ENCODE assay signal across 15 cellular contexts in genomic region chr7:128148676-128149075, GRCh38.
A peak's percentile ranks its signal among the peaks of the same experiment; 100 is the strongest.
DNase-seq lines count a peak whose midpoint lies in the region; ATAC-seq and TF ChIP-seq lines count a peak whose summit lies in the region.
"Had no signal": no experiment of that assay in that cellular context is flagged by ENCODE, and none has a peak within 500 bp of the region (broad histone marks: within the 10 kb centered on the region; RNA-seq: fewer than 3 reads in every experiment).

No MANE protein-coding gene starts in this region.

- DNase-seq in COR-L47 (lab: John Stamatoyannopoulos, UW) (peak; percentile 30), HT-29 (ENCODE audit: low spot score) (peak; percentile 31), NCI-H226 (peak; percentile 35), esophagus muscularis mucosa (ENCODE audit: extremely low spot score) (peak; percentile 72), NCI-H526 (lab: John Stamatoyannopoulos, UW) (no peak), SK-N-DZ (ENCODE audit: low spot score) (no peak)
- DNase-seq: activated effector memory CD4-positive, alpha-beta T cell treated with Interleukin-2 at 50 U/mL for 16 hours; amygdala; nephron progenitor cell; WERI-Rb-1 had no signal

- no peak for TF ChIP-seq POLR2A in esophagus muscularis mucosa (IDR thresholded peaks at IDR 0.05; ENCODE audit: low read depth)

- no peak overlapping the region for H3K27ac ChIP-seq in esophagus muscularis mucosa (replicated peaks in 1 of 4)
- H3K27ac ChIP-seq: gastroesophageal sphincter, KMS-11, WERI-Rb-1 had no signal

- peaks cover 0 to 46% (median 0%) of the 10 kb centered on the region in 4 donors for H3K27me3 ChIP-seq in esophagus muscularis mucosa

- no peaks in the 10 kb centered on the region for H3K36me3 ChIP-seq in esophagus muscularis mucosa
- H3K36me3 ChIP-seq: gastroesophageal sphincter, WERI-Rb-1 had no signal

- no peak for ATAC-seq in HG03469 (IDR thresholded peaks at IDR 0.05; ENCODE audit: unreplicated experiment)
- ATAC-seq in HG03521 (IDR thresholded peaks at IDR 0.05; ENCODE audit: unreplicated experiment): no peak
- ATAC-seq: gastroesophageal sphincter, Panc1 had no signal

- TF ChIP-seq CTCF in esophagus muscularis mucosa (IDR thresholded peaks at IDR 0.05): no peak

- intact Hi-C loops in esophagus muscularis mucosa (cut with DNase I): no loop called here

- peaks cover 0 to 11% (median 4%) of the 10 kb centered on the region in 4 donors for H3K9me3 ChIP-seq in esophagus muscularis mucosa

- no peak overlapping the region for H3K4me3 ChIP-seq in esophagus muscularis mucosa
- H3K4me3 ChIP-seq: gastroesophageal sphincter had no signal

- WGBS in esophagus muscularis mucosa: 39% methylated on average over 4 of the region's 4 CpGs

- TF ChIP-seq EP300 in esophagus muscularis mucosa (IDR thresholded peaks at IDR 0.05): no peak

- H3K4me1 ChIP-seq in esophagus muscularis mucosa: no peaks in the 10 kb centered on the region
- H3K4me1 ChIP-seq: gastroesophageal sphincter had no signal

Comparison
In these comparisons a context has a peak if more than half of its experiments do, and no peak if none do; other contexts are left out.
1. DNase-seq: peak in COR-L47 (single experiment), HT-29 (single experiment), NCI-H226 (single experiment) and esophagus muscularis mucosa (single experiment); none in NCI-H526 (0 of 2) and SK-N-DZ (single experiment).